In the genomic region with DNA sequence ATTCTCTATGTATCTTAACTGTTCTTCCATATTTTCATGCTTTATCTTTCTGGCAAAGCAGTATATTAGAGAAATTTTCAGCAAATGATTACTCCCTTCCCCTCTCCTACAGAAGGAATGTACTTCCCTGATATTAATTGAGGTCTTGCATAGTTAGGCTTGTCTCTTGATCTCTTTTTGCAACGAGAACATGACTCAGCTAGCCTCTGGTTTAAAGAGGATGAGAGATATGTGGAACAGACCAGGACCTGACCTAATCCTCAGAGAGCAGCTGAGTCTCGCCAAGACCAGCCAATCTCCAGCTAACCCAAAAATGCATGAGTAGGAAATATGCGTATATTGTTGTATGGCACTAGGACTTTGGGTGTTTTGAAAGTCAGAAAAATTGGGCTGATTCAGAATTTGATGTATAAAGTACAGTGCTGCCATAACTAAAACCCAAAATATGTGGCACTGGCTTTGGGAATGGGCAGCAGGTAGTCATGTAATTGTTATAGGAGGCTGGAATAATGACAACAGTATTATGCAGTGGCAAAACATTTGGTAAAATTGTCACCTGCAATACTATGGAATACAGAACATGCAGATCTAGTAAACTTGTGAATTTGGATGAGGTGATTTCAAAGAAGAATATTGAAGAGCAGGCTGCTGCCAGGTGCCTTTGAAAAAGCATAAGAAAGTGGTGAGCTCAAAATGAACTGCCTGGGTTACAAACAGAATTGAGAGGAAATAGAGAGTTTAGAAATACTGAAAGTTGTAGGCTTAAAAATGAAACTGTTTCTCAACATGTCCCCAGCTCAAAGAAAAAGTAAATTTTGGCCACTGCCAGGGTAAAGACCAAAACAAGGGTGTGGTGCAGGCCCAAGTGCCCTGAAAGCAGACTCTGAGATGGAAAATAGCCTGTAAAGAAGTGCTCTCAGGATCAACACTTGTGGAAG, we compare ENCODE assay signal across 8 cellular contexts. TPM values are rescaled to one million over a fixed set of nuclear protein-coding genes. Genes with fewer than 3 reads are reported as not detected.
A peak's percentile ranks its signal among the peaks of the same experiment; 100 is the strongest.
DNase-seq lines count a peak whose midpoint lies in the region; ATAC-seq lines count a peak whose summit lies in the region.

No MANE protein-coding gene starts in this region.

- peak; percentile 11 for DNase-seq in H4 (ENCODE audit: low spot score)
- DNase-seq in MV-4-11 (lab: John Stamatoyannopoulos, UW) = peak; percentile 77
- peak; percentile 18 for DNase-seq in inferior parietal cortex (ENCODE audit: extremely low spot score)
- DNase-seq in GOT3 (lab: John Stamatoyannopoulos, UW) = no peak
- DNase-seq in globus pallidus (ENCODE audit: low spot score) = no peak
- no peak for DNase-seq in NCI-H2029 treated with DMSO at 0.1 percent for 48 hours (lab: John Stamatoyannopoulos, UW)
- no peak for DNase-seq in middle frontal gyrus (ENCODE audit: extremely low spot score, low spot score)

- ATAC-seq in GM18517 (IDR thresholded peaks at IDR 0.05; ENCODE audit: unreplicated experiment) = peak; percentile 96

RNA-seq across cellular contexts. Expression of gene USP15, which starts 9.3 kb away (rescaled TPM):
- total RNA-seq in H4 (2014; rRNA removed; shearing (Covaris generic)) = 17.4 and 17.5 TPM in 2 replicates

Comparison
In these comparisons a context has a peak if more than half of its experiments do, and no peak if none do; other contexts are left out.
1. DNase-seq: peak in H4 (single experiment), MV-4-11 (single experiment) and inferior parietal cortex (single experiment); none in GOT3 (single experiment), globus pallidus (single experiment), NCI-H2029 treated with DMSO at 0.1 percent for 48 hours (single experiment) and middle frontal gyrus (single experiment).